Comparison of ENCODE assay signal across 20 cellular contexts in genomic region chr10:80988755-80989154, GRCh38.
DNase-seq lines count a peak whose midpoint lies in the region; ATAC-seq, FAIRE-seq and TF ChIP-seq lines count a peak whose summit lies in the region.
"Had no signal": no experiment of that assay in that cellular context is flagged by ENCODE, and none has a peak within 500 bp of the region (broad histone marks: within the 10 kb centered on the region; RNA-seq: fewer than 3 reads in every experiment).

No MANE protein-coding gene starts in this region.

- no peak for FAIRE-seq in GM12878 (lab: Jason Lieb, UNC)

- in situ Hi-C loops in GM12878 (cut with MboI) = no loop called here

- ATAC-seq in GM18909 (IDR thresholded peaks at IDR 0.05; ENCODE audit: poor library complexity, unreplicated experiment) (peak; percentile 76), HG03159 (IDR thresholded peaks at IDR 0.05; ENCODE audit: unreplicated experiment) (peak; percentile 73), GM12878 (peak; percentile 35; the same call in 1 of the 3 replicates), left lobe of liver (no peak)
- ATAC-seq in activated CD8-positive, alpha-beta memory T cell treated with anti-CD3 and anti-CD28 coated beads, Interleukin-2, amount 10 ng/mL, durations not matched to agents 7 days and 5 days = no peak
- ATAC-seq: GM23338, HCT116 had no signal

- H3K9me3 ChIP-seq in GM12878 (replicated peaks; ENCODE audit: control insufficient read depth, insufficient read depth, low read length) = no peaks in the 10 kb centered on the region; the same call in 2 of the 3 replicates
- H3K9me3 ChIP-seq in mesenchymal stem cell (ENCODE audit: control insufficient read depth, low read length) = no peaks in the 10 kb centered on the region

- no peak for TF ChIP-seq CTCF in GM12878 (IDR thresholded peaks at IDR 0.05 in 2 of 3, conservative IDR thresholded peaks at IDR 0.05 in 1 of 3; ENCODE audit: control insufficient read depth in 2 of 3, extremely low read depth in 1 of 3, insufficient read depth in 1 of 3, low read depth in 3 of 3, low read length in 3 of 3)

- H2BK15ac ChIP-seq in mesenchymal stem cell (ENCODE audit: low read depth, poor library complexity, severe bottlenecking) = no peak overlapping the region

- no peak for TF ChIP-seq RAD21 in GM12878 (IDR thresholded peaks at IDR 0.05; ENCODE audit: insufficient read depth, low read depth, low read length)

- CTCF ChIA-PET in GM12878 (lab: Yijun Ruan, JAX) = interaction anchor here (1.3 kb wide), 1 partner anchor 236 kb away, joined by 3 read pairs; no protein-coding TSS in a partner anchor
- CTCF ChIA-PET in activated CD8-positive, alpha-beta memory T cell treated with anti-CD3 and anti-CD28 coated beads, Interleukin-2, amount 10 ng/mL, durations not matched to agents 7 days and 5 days (lab: Charles Lee) = no interaction called here

- H3K27me3 Mint-ChIP-seq in activated CD8-positive, alpha-beta memory T cell treated with anti-CD3 and anti-CD28 coated beads, Interleukin-2, amount 10 ng/mL, durations not matched to agents 7 days and 5 days = no peaks in the 10 kb centered on the region
- H3K27me3 Mint-ChIP-seq: CD4-positive, CD25-positive, alpha-beta regulatory T cell had no signal

- H3K9me3 Mint-ChIP-seq in activated CD8-positive, alpha-beta memory T cell treated with anti-CD3 and anti-CD28 coated beads, Interleukin-2, amount 10 ng/mL, durations not matched to agents 7 days and 5 days (ENCODE audit: low read depth) = no peaks in the 10 kb centered on the region
- H3K9me3 Mint-ChIP-seq: GM23338 had no signal

- no peaks in the 10 kb centered on the region for H3K79me1 ChIP-seq in mesenchymal stem cell (replicated peaks; ENCODE audit: low read length, poor library complexity, severe bottlenecking)

- H4K8ac ChIP-seq in mesenchymal stem cell (ENCODE audit: low read length) = no peak overlapping the region

- 29% methylated on average over 3 of the region's 3 CpGs for WGBS in GM12878 (ENCODE audit: insufficient coverage, insufficient replicate concordance, low lambda C conversion rate, missing lambda C conversion rate)
- WGBS in mesenchymal stem cell = 64% methylated on average over 2 of the region's 3 CpGs

- no peak overlapping the region for H3K4me3 Mint-ChIP-seq in activated CD8-positive, alpha-beta memory T cell treated with anti-CD3 and anti-CD28 coated beads, Interleukin-2, amount 10 ng/mL, durations not matched to agents 7 days and 5 days
- H3K4me3 Mint-ChIP-seq: CD4-positive, CD25-positive, alpha-beta regulatory T cell; GM23338 had no signal

- no peak overlapping the region for H3K27ac Mint-ChIP-seq in activated CD8-positive, alpha-beta memory T cell treated with anti-CD3 and anti-CD28 coated beads, Interleukin-2, amount 10 ng/mL, durations not matched to agents 7 days and 5 days
- H3K27ac Mint-ChIP-seq: CD4-positive, CD25-positive, alpha-beta regulatory T cell; GM23338 had no signal

- H3K36me3 Mint-ChIP-seq in activated CD8-positive, alpha-beta memory T cell treated with anti-CD3 and anti-CD28 coated beads, Interleukin-2, amount 10 ng/mL, durations not matched to agents 7 days and 5 days = no peaks in the 10 kb centered on the region
- H3K36me3 Mint-ChIP-seq: CD4-positive, CD25-positive, alpha-beta regulatory T cell had no signal

- H4K20me1 ChIP-seq in GM12878 (ENCODE audit: control insufficient read depth, insufficient read depth) = no peaks in the 10 kb centered on the region

- H2AFZ ChIP-seq in GM12878 (ENCODE audit: control insufficient read depth, low read depth, low read length) (peak overlapping the region; percentile 15; the same call in 1 of the 2 replicates), mesenchymal stem cell (ENCODE audit: low read depth, low read length) (no peak overlapping the region)
- H2AFZ ChIP-seq: GM23338 had no signal

- H4K91ac ChIP-seq in mesenchymal stem cell (ENCODE audit: low read length) = no peak overlapping the region

- H3K9ac ChIP-seq in GM12878 (ENCODE audit: control insufficient read depth, insufficient read depth, low read length) (no peak overlapping the region), mesenchymal stem cell (ENCODE audit: low read length) (no peak overlapping the region)

- H3K4me2 ChIP-seq in GM12878 (ENCODE audit: control insufficient read depth, insufficient read depth) (no peak overlapping the region), mesenchymal stem cell (ENCODE audit: low read length, poor library complexity, severe bottlenecking) (no peak overlapping the region)
- H3K4me2 ChIP-seq: GM23338 had no signal

- no peak overlapping the region for H3K18ac ChIP-seq in mesenchymal stem cell (ENCODE audit: low read depth in 1 of 2, low read length in 2 of 2)

- intact Hi-C loops in GM12878 (cut with micrococcal nuclease; ENCODE audit: unreplicated experiment) = no loop called here

- no peak overlapping the region for H2BK5ac ChIP-seq in mesenchymal stem cell (ENCODE audit: low read depth, low read length, poor library complexity, severe bottlenecking)

- no peak overlapping the region for H3K4ac ChIP-seq in mesenchymal stem cell (ENCODE audit: low read depth in 1 of 2, low read length in 2 of 2)

- peak; percentile 28 for DNase-seq in DMS53 treated with DMSO at 0.1 percent for 48 hours (lab: John Stamatoyannopoulos, UW; ENCODE audit: unreplicated experiment)
- DNase-seq in GM12878 (ENCODE audit: low read depth, low spot score) = no peak
- DNase-seq in mesenchymal stem cell = no peak
- DNase-seq in activated CD8-positive, alpha-beta memory T cell treated with anti-CD3 and anti-CD28 coated beads, Interleukin-2, amount 10 ng/mL, durations not matched to agents 7 days and 5 days = no peak
- no peak for DNase-seq in left lobe of liver (ENCODE audit: low spot score)
- DNase-seq: ACHN; AML-193; Caco-2; CD4-positive, CD25-positive, alpha-beta regulatory T cell; DMS153; NCI-H1105 treated with DMSO at 0.1 percent for 48 hours; NCI-H187; NCI-H446; NCI-H748 treated with DMSO at 0.1 percent for 48 hours; OCI-M1; SIG-M5 had no signal

- H3K23ac ChIP-seq in mesenchymal stem cell (ENCODE audit: low read length in 2 of 2) = no peak overlapping the region

- no TSS peak for BruUV-seq in GM12878 (replicated peaks; lab: Mats Ljungman, UMichigan)

- H2AK5ac ChIP-seq in mesenchymal stem cell (ENCODE audit: low read length, severe bottlenecking) = no peak overlapping the region

- H3K27me3 ChIP-seq in GM12878 (replicated peaks in 1 of 2; ENCODE audit: control insufficient read depth in 2 of 2, insufficient read depth in 2 of 2, low read length in 1 of 2) (no peaks in the 10 kb centered on the region), mesenchymal stem cell (ENCODE audit: control insufficient read depth in 1 of 2, insufficient read depth in 1 of 2, low read length in 2 of 2) (no peaks in the 10 kb centered on the region)

- no peak for TF ChIP-seq POLR2A in GM12878 (IDR thresholded peaks at IDR 0.05; ENCODE audit: low read depth, low read length)

- no peaks in the 10 kb centered on the region for H3K79me2 ChIP-seq in GM12878 (ENCODE audit: control insufficient read depth, insufficient read depth, low read length)

- no peaks in the 10 kb centered on the region for H3K4me1 Mint-ChIP-seq in activated CD8-positive, alpha-beta memory T cell treated with anti-CD3 and anti-CD28 coated beads, Interleukin-2, amount 10 ng/mL, durations not matched to agents 7 days and 5 days
- H3K4me1 Mint-ChIP-seq: CD4-positive, CD25-positive, alpha-beta regulatory T cell; GM23338 had no signal

- SMC1A ChIA-PET in GM12878 (lab: Charles Lee; ENCODE audit: uncharacterized antibody, unreplicated experiment) = no interaction called here

- no peak overlapping the region for H2BK12ac ChIP-seq in mesenchymal stem cell (ENCODE audit: low read length in 2 of 2)

- no peak for TF ChIP-seq EP300 in GM12878 (IDR thresholded peaks at IDR 0.05; ENCODE audit: borderline replicate concordance in 1 of 2, control insufficient read depth in 1 of 2, low read depth in 2 of 2, low read length in 2 of 2)

- no peak overlapping the region for H3K4me3 ChIP-seq in GM12878
- H3K4me3 ChIP-seq in mesenchymal stem cell (ENCODE audit: insufficient read depth in 1 of 2, low read depth in 1 of 2, low read length in 2 of 2) = no peak overlapping the region
- H3K4me3 ChIP-seq: GM23338 had no signal

- no peak overlapping the region for H3K14ac ChIP-seq in mesenchymal stem cell (ENCODE audit: low read length in 2 of 2)

- H3K36me3 ChIP-seq in GM12878 (ENCODE audit: control insufficient read depth in 2 of 2, insufficient read depth in 2 of 2, low read length in 1 of 2) (no peaks in the 10 kb centered on the region), mesenchymal stem cell (ENCODE audit: control insufficient read depth in 1 of 2, insufficient read depth in 2 of 2, low read depth in 1 of 2, low read length in 2 of 2) (no peaks in the 10 kb centered on the region)

- POLR2A ChIA-PET in GM12878 (lab: Charles Lee) = no interaction called here

- RAD21 ChIA-PET in GM12878 (lab: Charles Lee; ENCODE audit: unreplicated experiment) = no interaction called here

- H3K27ac ChIP-seq in GM12878 (ENCODE audit: control insufficient read depth, insufficient read depth) (no peak overlapping the region), mesenchymal stem cell (ENCODE audit: low read length, poor library complexity, severe bottlenecking) (no peak overlapping the region)

- no peak overlapping the region for H2BK120ac ChIP-seq in mesenchymal stem cell (ENCODE audit: low read depth, low read length)

- no peaks in the 10 kb centered on the region for H3K4me1 ChIP-seq in GM12878 (ENCODE audit: control insufficient read depth, insufficient read depth, low read length)
- no peaks in the 10 kb centered on the region for H3K4me1 ChIP-seq in mesenchymal stem cell (ENCODE audit: control insufficient read depth, insufficient read depth, low read depth, low read length)
- H3K4me1 ChIP-seq: Caco-2 had no signal

TF ChIP-seq in GM12878, 131 proteins besides CTCF, POLR2A, EP300 and RAD21 (continues in another document):
- TF ChIP-seq SREBF2 (IDR thresholded peaks at IDR 0.05; ENCODE audit: low read length) (no peak), FOXK2 (IDR thresholded peaks at IDR 0.05) (no peak), ZNF217 (IDR thresholded peaks at IDR 0.05) (no peak), PKNOX1 (IDR thresholded peaks at IDR 0.05) (no peak), CHD4 (IDR thresholded peaks at IDR 0.05) (no peak), BMI1 (IDR thresholded peaks at IDR 0.05; ENCODE audit: borderline replicate concordance) (no peak)

Comparison
In these comparisons a context has a peak if more than half of its experiments do, and no peak if none do; other contexts are left out.
1. ATAC-seq: peak in GM18909 (single experiment), HG03159 (single experiment) and GM12878 (single experiment); none in activated CD8-positive, alpha-beta memory T cell treated with anti-CD3 and anti-CD28 coated beads, Interleukin-2, amount 10 ng/mL, durations not matched to agents 7 days and 5 days (single experiment) and left lobe of liver (single experiment).